1 cellular context compared by ENCODE assay signal in the genomic region with DNA sequence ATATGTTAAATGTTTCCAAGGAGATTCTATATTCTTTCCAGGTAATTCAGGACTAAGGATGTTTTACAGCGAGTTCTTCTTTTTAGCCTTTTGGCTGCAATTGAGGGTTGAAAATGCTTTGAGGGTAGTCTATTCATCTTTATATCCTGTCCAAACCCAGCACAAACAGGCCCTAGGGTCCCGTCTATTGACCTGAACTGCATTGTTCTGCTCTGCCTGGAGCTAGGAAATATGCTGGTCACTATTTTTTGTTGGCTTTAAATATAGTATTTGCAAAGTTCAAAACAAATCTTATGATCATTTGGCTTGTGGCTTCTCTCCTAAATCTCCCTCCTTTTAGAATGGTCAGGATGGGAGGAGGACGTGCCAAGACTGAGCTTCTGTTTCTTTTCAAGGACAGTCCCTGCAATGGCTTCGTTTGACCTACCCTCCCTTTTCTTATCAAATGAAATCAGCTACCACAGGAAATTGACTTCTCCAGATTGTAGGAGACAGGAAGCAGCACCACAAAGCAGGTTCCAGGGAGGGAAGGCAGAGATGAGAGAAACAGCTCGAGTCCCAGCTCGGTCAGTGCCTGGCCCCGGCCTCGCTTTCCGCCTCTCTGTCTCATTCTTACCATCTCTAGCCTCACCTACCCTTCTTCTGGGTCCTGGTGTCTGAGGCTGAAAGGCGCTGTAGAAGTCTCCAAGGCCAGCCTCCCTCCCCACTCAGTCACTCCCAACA.
TF ChIP-seq lines count a peak whose summit lies in the region.

No MANE protein-coding gene starts in this region.

TF ChIP-seq in WTC11, 78 proteins besides CTCF, POLR2A, EP300 and RAD21 (continued from another document):
- TF ChIP-seq GRHL2 (CRISPR knock-in tag; IDR thresholded peaks at IDR 0.05; ENCODE audit: insufficient replicate concordance, severe bottlenecking) (no peak), ZNF219 (CRISPR knock-in tag; IDR thresholded peaks at IDR 0.05; ENCODE audit: borderline replicate concordance) (no peak), ATF2 (CRISPR knock-in tag; IDR thresholded peaks at IDR 0.05; ENCODE audit: borderline replicate concordance, low read depth) (no peak), HMGA2 (CRISPR knock-in tag; IDR thresholded peaks at IDR 0.05) (no peak)
